8 cellular contexts compared by ENCODE assay signal in genomic region chr11:124745835-124746620, GRCh38. TPM values are rescaled to one million over a fixed set of nuclear protein-coding genes. Genes with fewer than 3 reads are reported as not detected.
A peak's percentile ranks its signal among the peaks of the same experiment; 100 is the strongest.
DNase-seq lines count a peak whose midpoint lies in the region; ATAC-seq and TF ChIP-seq lines count a peak whose summit lies in the region.

No MANE protein-coding gene starts in this region.

- H3K4me1 Mint-ChIP-seq in activated CD8-positive, alpha-beta T cell treated with anti-CD3 and anti-CD28 coated beads for 36 hours (ENCODE audit: low read depth) = peaks cover 4% of the 10 kb centered on the region

- peak; percentile 18 for ATAC-seq in GM19023 (IDR thresholded peaks at IDR 0.05; ENCODE audit: unreplicated experiment)
- ATAC-seq in HG03342 (IDR thresholded peaks at IDR 0.05; ENCODE audit: unreplicated experiment) = peak; percentile 16
- peak; percentile 20 for ATAC-seq in activated CD8-positive, alpha-beta T cell treated with anti-CD3 and anti-CD28 coated beads for 36 hours

- H3K36me3 ChIP-seq in prostate gland = no peaks in the 10 kb centered on the region

- peak overlapping the region; percentile 60 to 72 for H3K27ac ChIP-seq in prostate gland

- peak overlapping the region; percentile 79 for H3K27ac Mint-ChIP-seq in activated CD8-positive, alpha-beta T cell treated with anti-CD3 and anti-CD28 coated beads for 36 hours

- H3K9me3 ChIP-seq in prostate gland = no peaks in the 10 kb centered on the region

- TF ChIP-seq POLR2A in prostate gland (IDR thresholded peaks at IDR 0.05) = no peak

- CTCF ChIA-PET in activated CD8-positive, alpha-beta T cell treated with anti-CD3 and anti-CD28 coated beads for 36 hours (lab: Charles Lee) = interaction anchor here (0.6 to 9.5 kb wide), 26 partner anchors 9 to 125 kb away, joined by 3 to 77 read pairs (median 7); partner anchors contain the start of genes ESAM, ROBO3, SIAE and SPA17

- H3K4me3 ChIP-seq in fibroblast of the aortic adventitia (ENCODE audit: low read depth, low read length) (peak overlapping the region; percentile 77), prostate gland (peak overlapping the region; percentile 42 to 45)

- peaks cover 11% of the 10 kb centered on the region for H3K27me3 Mint-ChIP-seq in activated CD8-positive, alpha-beta T cell treated with anti-CD3 and anti-CD28 coated beads for 36 hours

- no peaks in the 10 kb centered on the region for H3K9me3 Mint-ChIP-seq in activated CD8-positive, alpha-beta T cell treated with anti-CD3 and anti-CD28 coated beads for 36 hours

- H3K4me3 Mint-ChIP-seq in activated CD8-positive, alpha-beta T cell treated with anti-CD3 and anti-CD28 coated beads for 36 hours = peak overlapping the region; percentile 79

- H3K36me3 Mint-ChIP-seq in activated CD8-positive, alpha-beta T cell treated with anti-CD3 and anti-CD28 coated beads for 36 hours (ENCODE audit: low read depth) = peaks cover 1% of the 10 kb centered on the region

- H3K4me1 ChIP-seq in prostate gland (replicated peaks) = no peaks in the 10 kb centered on the region

- POLR2A ChIA-PET in activated CD8-positive, alpha-beta T cell treated with anti-CD3 and anti-CD28 coated beads for 36 hours (lab: Charles Lee) = interaction anchor here (0.7 to 1.4 kb wide), 7 partner anchors 16 to 120 kb away, joined by 3 to 4 read pairs (median 3); partner anchors contain the start of genes ESAM, SIAE and SPA17

- no peak for TF ChIP-seq CTCF in activated CD8-positive, alpha-beta T cell treated with anti-CD3 and anti-CD28 coated beads for 36 hours (IDR thresholded peaks at IDR 0.05)
- TF ChIP-seq CTCF in fibroblast of the aortic adventitia (IDR thresholded peaks at IDR 0.05; ENCODE audit: insufficient read depth, low read length) = peak; percentile 37
- peak in 2 of 4 experiments; percentile 37 to 43 for TF ChIP-seq CTCF in prostate gland (IDR thresholded peaks at IDR 0.05)

- no peaks in the 10 kb centered on the region for H3K27me3 ChIP-seq in prostate gland (replicated peaks; ENCODE audit: insufficient read depth)

- intact Hi-C loops in activated CD8-positive, alpha-beta T cell treated with anti-CD3 and anti-CD28 coated beads for 36 hours (cut with micrococcal nuclease) = loop anchor here (2.0 to 5.0 kb wide), 2 partner anchors 15 to 74 kb away; partner anchors contain the start of genes SIAE and SPA17
- intact Hi-C loops in prostate gland (cut with DNase I) = no loop called here

- 5% methylated on average over 41 of the region's 41 CpGs for WGBS in prostate gland

- DNase-seq in 8988T (peak; percentile 91), fibroblast of the aortic adventitia (ENCODE audit: low read depth) (no peak), prostate gland (ENCODE audit: low spot score) (no peak), NCI-H187 treated with DMSO at 0.1 percent for 48 hours (lab: John Stamatoyannopoulos, UW) (no peak), NOMO-1 treated with DMSO at 0.1 percent for 48 hours (lab: John Stamatoyannopoulos, UW; ENCODE audit: unreplicated experiment) (no peak)
- DNase-seq in activated CD8-positive, alpha-beta T cell treated with anti-CD3 and anti-CD28 coated beads for 36 hours = peak; percentile 67

RNA-seq across cellular contexts. Expression of gene VSIG2, which starts 6.0 kb away (rescaled TPM):
- total RNA-seq in activated CD8-positive, alpha-beta T cell treated with anti-CD3 and anti-CD28 coated beads for 36 hours = under 1 TPM in 1 of 2 experiments, not detected in 1; 0.32 TPM
- total RNA-seq in fibroblast of the aortic adventitia (ENCODE audit: low replicate concordance) (not detected in 2 replicates), prostate gland (10 to 100 TPM; 28.2 to 38.6 TPM)

RNA-seq across cellular contexts. Expression of gene NRGN, which starts 6.3 kb away (rescaled TPM):
- total RNA-seq in activated CD8-positive, alpha-beta T cell treated with anti-CD3 and anti-CD28 coated beads for 36 hours = 1 to 10 TPM; 5.7 to 6.4 TPM
- total RNA-seq in fibroblast of the aortic adventitia (ENCODE audit: low replicate concordance) = 0.27 and 0.33 TPM in 2 replicates
- total RNA-seq in prostate gland = 1 to 10 TPM; 1.2 to 1.8 TPM

RNA-seq across cellular contexts. Expression of gene ESAM, which starts 16.1 kb away (rescaled TPM):
- total RNA-seq in activated CD8-positive, alpha-beta T cell treated with anti-CD3 and anti-CD28 coated beads for 36 hours = under 1 TPM; 0.60 to 0.65 TPM
- total RNA-seq in fibroblast of the aortic adventitia (ENCODE audit: low replicate concordance) (0.36 and 1.5 TPM in 2 replicates), prostate gland (10 to 100 TPM; 12.1 to 18.6 TPM)

RNA-seq across cellular contexts. Expression of gene MSANTD2, which starts 54.2 kb away (rescaled TPM):
- total RNA-seq in activated CD8-positive, alpha-beta T cell treated with anti-CD3 and anti-CD28 coated beads for 36 hours = 1 to 10 TPM; 5.8 to 7.3 TPM
- total RNA-seq in fibroblast of the aortic adventitia (ENCODE audit: low replicate concordance) (10.8 and 15.0 TPM in 2 replicates), prostate gland (10 to 100 TPM; 12.3 to 22.9 TPM)

Comparison
In these comparisons a context has a peak if more than half of its experiments do, and no peak if none do; other contexts are left out.
1. DNase-seq: peak in 8988T (single experiment) and activated CD8-positive, alpha-beta T cell treated with anti-CD3 and anti-CD28 coated beads for 36 hours (single experiment); none in fibroblast of the aortic adventitia (single experiment), prostate gland (single experiment), NCI-H187 treated with DMSO at 0.1 percent for 48 hours (single experiment) and NOMO-1 treated with DMSO at 0.1 percent for 48 hours (single experiment).
2. RNA of gene VSIG2, which starts 6.0 kb away (total RNA-seq): 28.2 to 38.6 TPM in prostate gland; 0.32 TPM in activated CD8-positive, alpha-beta T cell treated with anti-CD3 and anti-CD28 coated beads for 36 hours and not detected in fibroblast of the aortic adventitia; every median in the first group is over 10 times any median in the second.
3. Peak in every context shown above with its lines, with median percentiles within 50 percentile points of each other: ATAC-seq.